8 cellular contexts compared by ENCODE assay signal in the genomic region with DNA sequence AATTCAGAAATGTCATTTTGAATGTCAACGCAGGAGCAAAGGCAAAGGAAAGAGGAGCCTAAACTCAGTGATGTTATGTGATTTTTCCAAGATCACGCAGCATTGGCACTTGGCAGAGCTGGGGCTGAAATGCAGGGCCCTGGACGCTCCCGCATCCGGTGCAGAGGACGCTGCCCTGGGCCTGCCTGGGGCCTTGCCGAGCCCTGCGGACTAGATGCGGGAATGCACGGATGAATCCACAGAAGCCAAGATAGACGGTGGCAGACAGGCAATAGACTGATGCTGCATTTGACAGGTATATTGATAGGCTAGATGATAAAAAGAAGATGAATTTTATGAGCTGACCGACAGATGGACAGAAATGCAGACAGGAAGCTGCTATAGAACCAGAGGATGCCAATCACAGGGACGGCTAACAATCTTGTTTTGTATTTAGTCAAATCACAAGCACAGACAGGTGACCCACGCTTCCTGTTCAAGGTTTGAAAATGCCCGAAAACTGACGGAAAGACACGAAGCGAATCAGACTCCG. TPM values are rescaled to one million over a fixed set of nuclear protein-coding genes. Genes with fewer than 3 reads are reported as not detected.
DNase-seq lines count a peak whose midpoint lies in the region; ATAC-seq, FAIRE-seq and TF ChIP-seq lines count a peak whose summit lies in the region.

No MANE protein-coding gene starts in this region.

- peak overlapping the region; percentile 21 to 74 for H3K9ac ChIP-seq in kidney (ENCODE audit: low read length in 2 of 2)

- peak overlapping the region; percentile 26 to 48 for H3K4me3 ChIP-seq in kidney (ENCODE audit: low read length in 2 of 2)

- peaks cover 14% of the 10 kb centered on the region for H3K36me3 Mint-ChIP-seq in activated CD4-positive, alpha-beta T cell treated with anti-CD3 and anti-CD28 coated beads for 36 hours (ENCODE audit: low read depth)
- H3K36me3 Mint-ChIP-seq in activated naive CD8-positive, alpha-beta T cell = no peaks in the 10 kb centered on the region

- peak overlapping the region; percentile 97 for H3K4me3 Mint-ChIP-seq in activated CD4-positive, alpha-beta T cell treated with anti-CD3 and anti-CD28 coated beads for 36 hours
- H3K4me3 Mint-ChIP-seq in activated naive CD8-positive, alpha-beta T cell = peak overlapping the region; percentile 85

- intact Hi-C loops in activated CD4-positive, alpha-beta T cell treated with anti-CD3 and anti-CD28 coated beads for 36 hours (cut with DNase I, micrococcal nuclease) = loop anchor here (1.0 to 5.0 kb wide), 15 partner anchors 25 to 481 kb away; partner anchors contain the start of genes OTUB1 (in 2 of the 2), ATL3 (in 1 of the 2), COX8A (in 1 of the 2) and FKBP2 (in 1 of the 2)
- intact Hi-C loops in kidney (cut with DNase I) = loop anchor here (5.0 kb wide), 1 partner anchor 109 kb away; no protein-coding TSS in a partner anchor

- peak overlapping the region; percentile 73 for H3K27ac Mint-ChIP-seq in activated CD4-positive, alpha-beta T cell treated with anti-CD3 and anti-CD28 coated beads for 36 hours
- peak overlapping the region; percentile 55 for H3K27ac Mint-ChIP-seq in activated naive CD8-positive, alpha-beta T cell

- peaks cover 43% of the 10 kb centered on the region for H3K4me1 Mint-ChIP-seq in activated CD4-positive, alpha-beta T cell treated with anti-CD3 and anti-CD28 coated beads for 36 hours
- peaks cover 50% of the 10 kb centered on the region for H3K4me1 Mint-ChIP-seq in activated naive CD8-positive, alpha-beta T cell (ENCODE audit: low read depth)

- peaks cover 0 to 2% of the 10 kb centered on the region in 2 donors for H3K36me3 ChIP-seq in kidney (ENCODE audit: control insufficient read depth in 1 of 2, insufficient read depth in 2 of 2, low read length in 2 of 2)

- no peaks in the 10 kb centered on the region for H3K9me3 Mint-ChIP-seq in activated CD4-positive, alpha-beta T cell treated with anti-CD3 and anti-CD28 coated beads for 36 hours (ENCODE audit: low read depth)
- no peaks in the 10 kb centered on the region for H3K9me3 Mint-ChIP-seq in activated naive CD8-positive, alpha-beta T cell (ENCODE audit: low read depth)

- peak overlapping the region; percentile 63 to 65 for H3K27ac ChIP-seq in kidney (ENCODE audit: low read depth in 2 of 2, low read length in 2 of 2)
- peak overlapping the region; percentile 88 for H3K27ac ChIP-seq in temporal lobe (ENCODE audit: low read depth, low read length)

- FAIRE-seq in kidney (lab: Jason Lieb, UNC) = no peak

- H3K9me3 ChIP-seq in kidney (ENCODE audit: control insufficient read depth in 1 of 2, low read length in 2 of 2) = no peaks in the 10 kb centered on the region

- CTCF ChIA-PET in activated CD4-positive, alpha-beta T cell treated with anti-CD3 and anti-CD28 coated beads for 36 hours (lab: Charles Lee) = interaction anchor here (0.6 to 5.8 kb wide), 32 partner anchors 9 to 369 kb away, joined by 3 to 72 read pairs (median 4); partner anchors contain the start of genes COX8A, NAA40, RCOR2 and RTN3

- POLR2A ChIA-PET in activated CD4-positive, alpha-beta T cell treated with anti-CD3 and anti-CD28 coated beads for 36 hours (lab: Charles Lee) = interaction anchor here (0.8 to 1.1 kb wide), 5 partner anchors 12 to 997 kb away, joined by 3 to 6 read pairs (median 3); no protein-coding TSS in a partner anchor

- no peak for DNase-seq in activated CD4-positive, alpha-beta T cell treated with anti-CD3 and anti-CD28 coated beads for 36 hours
- no peak for DNase-seq in activated CD4-positive, alpha-beta T cell treated with anti-CD3 and anti-CD28 coated beads, Interleukin-2, amount 50 U/mL, for 4 hours
- DNase-seq in kidney (peak; percentile 86), AG08395 (ENCODE audit: low spot score) (no peak)
- DNase-seq in activated CD4-positive, CD25-positive, alpha-beta regulatory T cell treated with anti-CD3 and anti-CD28 coated beads, Interleukin-2, amount 50 U/mL, for 72 hours = no peak

- H3K4me1 ChIP-seq in kidney (ENCODE audit: control insufficient read depth in 1 of 2, insufficient read depth in 1 of 2, low read depth in 1 of 2, low read length in 2 of 2) = peaks cover 14 to 25% of the 10 kb centered on the region in 2 donors

- no peak for TF ChIP-seq CTCF in kidney (IDR thresholded peaks at IDR 0.05; ENCODE audit: borderline replicate concordance, extremely low read depth, insufficient read depth)

- no peak for ATAC-seq in activated CD4-positive, alpha-beta T cell treated with anti-CD3 and anti-CD28 coated beads for 36 hours
- ATAC-seq in HG02571 (IDR thresholded peaks at IDR 0.05; ENCODE audit: unreplicated experiment) = no peak

- no peaks in the 10 kb centered on the region for H3K27me3 Mint-ChIP-seq in activated CD4-positive, alpha-beta T cell treated with anti-CD3 and anti-CD28 coated beads for 36 hours
- no peaks in the 10 kb centered on the region for H3K27me3 Mint-ChIP-seq in activated naive CD8-positive, alpha-beta T cell

RNA-seq across cellular contexts. Expression of gene MARK2, which starts 0.7 kb away (rescaled TPM):
- 10 to 100 TPM; 24.3 to 24.9 TPM for total RNA-seq in activated CD4-positive, alpha-beta T cell treated with anti-CD3 and anti-CD28 coated beads for 36 hours
- total RNA-seq in kidney = 42.6 TPM
- polyA plus RNA-seq in kidney (ENCODE audit: insufficient read depth, low read depth, low replicate concordance) = 11.7 TPM
- 16.0 TPM for total RNA-seq in temporal lobe

RNA-seq across cellular contexts. Expression of gene SPINDOC, which starts 25.0 kb away (rescaled TPM):
- 10 to 100 TPM; 25.7 to 26.2 TPM for total RNA-seq in activated CD4-positive, alpha-beta T cell treated with anti-CD3 and anti-CD28 coated beads for 36 hours
- total RNA-seq in kidney (10.9 TPM), temporal lobe (8.1 TPM)
- 14.2 TPM for polyA plus RNA-seq in kidney (ENCODE audit: insufficient read depth, low read depth, low replicate concordance)
